In genomic region chr1:241823925-241824324, GRCh38 we compare ENCODE assay signal across 1 cellular context.
TF ChIP-seq lines count a peak whose summit lies in the region.

No MANE protein-coding gene starts in this region.

TF ChIP-seq in K562, 482 proteins besides CTCF, POLR2A, EP300 and RAD21 (continued from another document and continues in another):
- no peak for TF ChIP-seq SMARCA5 (IDR thresholded peaks at IDR 0.05)
- peak; percentile 61 for TF ChIP-seq RBM39 (optimal IDR thresholded peaks at IDR 0.05; ENCODE audit: low read depth, low read length)
- no peak for TF ChIP-seq SIN3A (IDR thresholded peaks at IDR 0.05; ENCODE audit: borderline replicate concordance in 2 of 2, control insufficient read depth in 1 of 2, low read depth in 2 of 2, low read length in 2 of 2)
- peak; percentile 88 for TF ChIP-seq ZBTB40 (IDR thresholded peaks at IDR 0.05)
- no peak for TF ChIP-seq ZBTB40 (CRISPR knock-in tag; IDR thresholded peaks at IDR 0.05)
- 0 out of 2 replicates have a peak, but pooled peaks have one; percentile 14 for TF ChIP-seq RB1 (IDR thresholded peaks at IDR 0.05; ENCODE audit: low read depth)
- no peak for TF ChIP-seq BRF1 (IDR thresholded peaks at IDR 0.05; ENCODE audit: borderline replicate concordance, extremely low read depth, insufficient read length)
- TF ChIP-seq RUNX1 (IDR thresholded peaks at IDR 0.05; ENCODE audit: low read depth) = no peak
- peak in 1 of 2 experiments; percentile 44; a peak in 1 of 4 replicates for TF ChIP-seq TBL1XR1 (IDR thresholded peaks at IDR 0.05; ENCODE audit: low read length in 2 of 2)
- no peak for TF ChIP-seq HSF4 (CRISPR knock-in tag; IDR thresholded peaks at IDR 0.05; ENCODE audit: borderline replicate concordance)
- TF ChIP-seq RBFOX2 (IDR thresholded peaks at IDR 0.05; ENCODE audit: low read depth, low read length) = no peak
- TF ChIP-seq POLR3G (IDR thresholded peaks at IDR 0.05; ENCODE audit: extremely low read depth, insufficient read length, insufficient replicate concordance) = no peak
- peak; percentile 62 for TF ChIP-seq TEAD4 (IDR thresholded peaks at IDR 0.05; ENCODE audit: low read length)
- no peak for TF ChIP-seq TEAD4 (CRISPR knock-in tag; IDR thresholded peaks at IDR 0.05; ENCODE audit: borderline replicate concordance)
- TF ChIP-seq GTF2E2 (tag; IDR thresholded peaks at IDR 0.05) = peak; percentile 51; the same call in 1 of the 2 replicates
- no peak for TF ChIP-seq ZFP30 (CRISPR knock-in tag; IDR thresholded peaks at IDR 0.05; ENCODE audit: borderline replicate concordance)
- TF ChIP-seq, protein P1, sequence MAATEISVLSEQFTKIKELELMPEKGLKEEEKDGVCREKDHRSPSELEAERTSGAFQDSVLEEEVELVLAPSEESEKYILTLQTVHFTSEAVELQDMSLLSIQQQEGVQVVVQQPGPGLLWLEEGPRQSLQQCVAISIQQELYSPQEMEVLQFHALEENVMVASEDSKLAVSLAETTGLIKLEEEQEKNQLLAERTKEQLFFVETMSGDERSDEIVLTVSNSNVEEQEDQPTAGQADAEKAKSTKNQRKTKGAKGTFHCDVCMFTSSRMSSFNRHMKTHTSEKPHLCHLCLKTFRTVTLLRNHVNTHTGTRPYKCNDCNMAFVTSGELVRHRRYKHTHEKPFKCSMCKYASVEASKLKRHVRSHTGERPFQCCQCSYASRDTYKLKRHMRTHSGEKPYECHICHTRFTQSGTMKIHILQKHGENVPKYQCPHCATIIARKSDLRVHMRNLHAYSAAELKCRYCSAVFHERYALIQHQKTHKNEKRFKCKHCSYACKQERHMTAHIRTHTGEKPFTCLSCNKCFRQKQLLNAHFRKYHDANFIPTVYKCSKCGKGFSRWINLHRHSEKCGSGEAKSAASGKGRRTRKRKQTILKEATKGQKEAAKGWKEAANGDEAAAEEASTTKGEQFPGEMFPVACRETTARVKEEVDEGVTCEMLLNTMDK (IDR thresholded peaks at IDR 0.05; ENCODE audit: borderline replicate concordance, insufficient read depth, low read depth, low read length, poor library complexity, severe bottlenecking) = no peak
- no peak for TF ChIP-seq ESRRB (CRISPR knock-in tag; IDR thresholded peaks at IDR 0.05; ENCODE audit: borderline replicate concordance)
- peak; percentile 95 for TF ChIP-seq PHF20 (IDR thresholded peaks at IDR 0.05; ENCODE audit: partially characterized antibody)
- TF ChIP-seq SPI1 (IDR thresholded peaks at IDR 0.05; ENCODE audit: borderline replicate concordance, low read depth, low read length) = no peak
- no peak for TF ChIP-seq PHB2 (IDR thresholded peaks at IDR 0.05; ENCODE audit: low read depth)
- TF ChIP-seq FOXJ2 (tag; IDR thresholded peaks at IDR 0.05) = no peak
- TF ChIP-seq HCFC1 (IDR thresholded peaks at IDR 0.05; ENCODE audit: low read depth, low read length) = peak; percentile 74
- TF ChIP-seq STAG1 (CRISPR knock-in tag; IDR thresholded peaks at IDR 0.05; ENCODE audit: borderline replicate concordance) = no peak
- peak; percentile 81; the same call in 1 of the 2 replicates for TF ChIP-seq CBX1 (IDR thresholded peaks at IDR 0.05; ENCODE audit: low read depth)
- no peak for TF ChIP-seq PML (IDR thresholded peaks at IDR 0.05; ENCODE audit: low read length)
- TF ChIP-seq BRD4 (IDR thresholded peaks at IDR 0.05) = peak; percentile 80; the same call in 1 of the 2 replicates
- TF ChIP-seq CBX2 (IDR thresholded peaks at IDR 0.05; ENCODE audit: insufficient read depth, low read length, poor library complexity, severe bottlenecking) = no peak
- TF ChIP-seq ZNF282 (CRISPR knock-in tag; IDR thresholded peaks at IDR 0.05) = no peak
- no peak for TF ChIP-seq MCM3 (IDR thresholded peaks at IDR 0.05)
- TF ChIP-seq SREBF2 (CRISPR knock-in tag; IDR thresholded peaks at IDR 0.05) = no peak
- no peak for TF ChIP-seq CHCHD3 (CRISPR knock-in tag; IDR thresholded peaks at IDR 0.05)
- TF ChIP-seq HDGF (IDR thresholded peaks at IDR 0.05) = no peak
- no peak for TF ChIP-seq WHSC1 (IDR thresholded peaks at IDR 0.05; ENCODE audit: low read length)
- TF ChIP-seq TGIF2 (CRISPR knock-in tag; IDR thresholded peaks at IDR 0.05) = no peak
- peak; percentile 72 for TF ChIP-seq TAF1 (IDR thresholded peaks at IDR 0.05; ENCODE audit: control insufficient read depth, extremely low read depth, insufficient read depth, low read length, severe bottlenecking)
- TF ChIP-seq, protein P2, sequence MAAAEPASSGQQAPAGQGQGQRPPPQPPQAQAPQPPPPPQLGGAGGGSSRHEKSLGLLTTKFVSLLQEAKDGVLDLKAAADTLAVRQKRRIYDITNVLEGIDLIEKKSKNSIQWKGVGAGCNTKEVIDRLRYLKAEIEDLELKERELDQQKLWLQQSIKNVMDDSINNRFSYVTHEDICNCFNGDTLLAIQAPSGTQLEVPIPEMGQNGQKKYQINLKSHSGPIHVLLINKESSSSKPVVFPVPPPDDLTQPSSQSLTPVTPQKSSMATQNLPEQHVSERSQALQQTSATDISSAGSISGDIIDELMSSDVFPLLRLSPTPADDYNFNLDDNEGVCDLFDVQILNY (CRISPR knock-in tag; IDR thresholded peaks at IDR 0.05) = no peak
- TF ChIP-seq CBFB (CRISPR knock-in tag; IDR thresholded peaks at IDR 0.05) = no peak
- TF ChIP-seq PKNOX1 (IDR thresholded peaks at IDR 0.05) = peak; percentile 65
- TF ChIP-seq DIDO1 (tag; IDR thresholded peaks at IDR 0.05; ENCODE audit: low read depth) = peak; percentile 92
- TF ChIP-seq ZNF79 (CRISPR knock-in tag; IDR thresholded peaks at IDR 0.05; ENCODE audit: low read depth) = no peak
- TF ChIP-seq ZBTB43 (CRISPR knock-in tag; IDR thresholded peaks at IDR 0.05) = no peak
- no peak for TF ChIP-seq NR2C1 (IDR thresholded peaks at IDR 0.05)
- no peak for TF ChIP-seq NR2C1 (tag; IDR thresholded peaks at IDR 0.05)
- peak; percentile 32; the same call in 1 of the 2 replicates for TF ChIP-seq CC2D1A (IDR thresholded peaks at IDR 0.05)
- TF ChIP-seq MXD1 (CRISPR knock-in tag; IDR thresholded peaks at IDR 0.05; ENCODE audit: borderline replicate concordance, poor library complexity, severe bottlenecking) = no peak
- TF ChIP-seq, protein P3, sequence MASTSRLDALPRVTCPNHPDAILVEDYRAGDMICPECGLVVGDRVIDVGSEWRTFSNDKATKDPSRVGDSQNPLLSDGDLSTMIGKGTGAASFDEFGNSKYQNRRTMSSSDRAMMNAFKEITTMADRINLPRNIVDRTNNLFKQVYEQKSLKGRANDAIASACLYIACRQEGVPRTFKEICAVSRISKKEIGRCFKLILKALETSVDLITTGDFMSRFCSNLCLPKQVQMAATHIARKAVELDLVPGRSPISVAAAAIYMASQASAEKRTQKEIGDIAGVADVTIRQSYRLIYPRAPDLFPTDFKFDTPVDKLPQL (IDR thresholded peaks at IDR 0.05; ENCODE audit: extremely low read depth, insufficient read length) = no peak
- TF ChIP-seq MTF1 (CRISPR knock-in tag; IDR thresholded peaks at IDR 0.05; ENCODE audit: borderline replicate concordance) = no peak
- peak; percentile 73 for TF ChIP-seq ZFX (CRISPR knock-in tag; IDR thresholded peaks at IDR 0.05)
- 0 out of 2 replicates have a peak, but pooled peaks have one; percentile 54 for TF ChIP-seq TAF7 (tag; IDR thresholded peaks at IDR 0.05)
- TF ChIP-seq ZBTB2 (IDR thresholded peaks at IDR 0.05) = no peak
- TF ChIP-seq THRAP3 (IDR thresholded peaks at IDR 0.05; ENCODE audit: borderline replicate concordance) = no peak
- TF ChIP-seq NFRKB (IDR thresholded peaks at IDR 0.05; ENCODE audit: low read depth) = peak; percentile 48; the same call in 1 of the 2 replicates
